Comparison of ENCODE assay signal across 5 cellular contexts in genomic region chr15:20582726-20583115, GRCh38. TPM values are rescaled to one million over a fixed set of nuclear protein-coding genes. Genes with fewer than 3 reads are reported as not detected.
"Had no signal": no experiment of that assay in that cellular context is flagged by ENCODE, and none has a peak within 500 bp of the region (broad histone marks: within the 10 kb centered on the region; RNA-seq: fewer than 3 reads in every experiment).

No MANE protein-coding gene starts in this region.

RNA-seq across cellular contexts. Expression of gene GOLGA6L6, which starts 41.1 kb away (rescaled TPM):
- total RNA-seq: HT-29, LHCN-M2, MCF 10A, NCI-H460, SJSA1 had no signal
